In the genomic region with DNA sequence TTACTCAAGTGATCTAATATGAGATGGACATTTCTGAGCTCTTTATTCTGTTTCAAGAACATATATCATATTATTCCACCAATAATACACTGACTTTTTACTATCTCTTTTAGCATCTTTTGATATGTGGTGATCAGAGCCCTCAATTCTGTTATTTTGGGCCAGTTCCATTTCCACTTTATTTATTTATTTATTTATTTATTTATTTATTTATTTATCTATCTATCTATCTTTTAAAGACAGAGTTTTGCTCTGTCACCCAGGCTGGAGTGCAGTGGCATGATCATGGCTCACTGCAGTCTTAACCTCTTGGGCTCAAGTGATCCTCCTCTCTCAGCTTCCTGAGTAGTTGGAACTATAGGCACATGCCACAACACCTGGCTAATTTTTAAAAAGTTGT, we compare ENCODE assay signal across 34 cellular contexts.
"Had no signal": no experiment of that assay in that cellular context is flagged by ENCODE, and none has a peak within 500 bp of the region (broad histone marks: within the 10 kb centered on the region; RNA-seq: fewer than 3 reads in every experiment).

No MANE protein-coding gene starts in this region.

- H3K4me3 ChIP-seq: MG63 had no signal

- DNase-seq: Karpas-422, Kasumi-1, MG63, MM.1S, MV-4-11, NCI-H1048, NCI-H1092, NCI-H1092 treated with DMSO at 0.1 percent for 48 hours, NCI-H1105, NCI-H1105 treated with DMSO at 0.1 percent for 48 hours, NCI-H1417, NCI-H1417 treated with DMSO at 0.1 percent for 48 hours, NCI-H1436, NCI-H1436 treated with DMSO at 0.1 percent for 48 hours, NCI-H146, NCI-H1694, NCI-H1694 treated with DMSO at 0.1 percent for 48 hours, NCI-H187, NCI-H187 treated with DMSO at 0.1 percent for 48 hours, NCI-H1930, NCI-H2029, NCI-H2029 treated with DMSO at 0.1 percent for 48 hours, NCI-H2081, NCI-H2081 treated with DMSO at 0.1 percent for 48 hours, NCI-H2107, NCI-H2171, NCI-H2171 treated with DMSO at 0.1 percent for 48 hours, NCI-H2227 treated with DMSO at 0.1 percent for 48 hours, NCI-H226, NCI-H345, NCI-H446, NCI-H446 treated with DMSO at 0.1 percent for 48 hours, NCI-H510A, NCI-H510A treated with DMSO at 0.1 percent for 48 hours had no signal

- H3K36me3 ChIP-seq: MG63 had no signal

- H3K9me3 ChIP-seq: MG63 had no signal
